In genomic region chr17:3796110-3796821, GRCh38 we compare ENCODE assay signal across 8 cellular contexts. TPM values are rescaled to one million over a fixed set of nuclear protein-coding genes. Genes with fewer than 3 reads are reported as not detected.
A peak's percentile ranks its signal among the peaks of the same experiment; 100 is the strongest.
DNase-seq lines count a peak whose midpoint lies in the region; ATAC-seq, FAIRE-seq and TF ChIP-seq lines count a peak whose summit lies in the region.

No MANE protein-coding gene starts in this region.

- WGBS in small intestine, 3 donors, result 70 to 85% (median 71%) methylated on average over 16 to 17 of the region's 17 CpGs

- no peaks in the 10 kb centered on the region for H3K79me2 ChIP-seq in PC-3 (ENCODE audit: low read length)

- CTCF ChIA-PET in PC-3 (lab: Charles Lee), result no interaction called here

- H3K9me3 ChIP-seq in small intestine (ENCODE audit: control insufficient read depth, low read depth) (no peaks in the 10 kb centered on the region), PC-3 (ENCODE audit: low read length) (no peaks in the 10 kb centered on the region)

- H3K9ac ChIP-seq in PC-3 (ENCODE audit: low read length), result no peak overlapping the region

- FAIRE-seq in small intestine (lab: Jason Lieb, UNC) (no peak), urothelium cell line (lab: Jason Lieb, UNC) (no peak)

- H2AFZ ChIP-seq in PC-3 (ENCODE audit: low read length), result no peak overlapping the region

- H3K4me1 ChIP-seq in small intestine (ENCODE audit: control insufficient read depth in 2 of 2, insufficient read depth in 1 of 2, low read depth in 1 of 2, low read length in 1 of 2), result no peaks in the 10 kb centered on the region
- H3K4me1 ChIP-seq in PC-3 (ENCODE audit: insufficient read depth, low read length), result peaks cover 12% of the 10 kb centered on the region; the same call in 1 of the 2 replicates

- H3K4me2 ChIP-seq in PC-3 (ENCODE audit: low read length), result no peak overlapping the region

- POLR2A ChIA-PET in PC-3 (lab: Charles Lee; ENCODE audit: unreplicated experiment), result no interaction called here

- H3K4me3 ChIP-seq in small intestine (ENCODE audit: low read depth in 1 of 2, low read length in 2 of 2), result no peak overlapping the region
- H3K4me3 ChIP-seq in PC-3 (ENCODE audit: low read length), result no peak overlapping the region

- BruUV-seq in PC-3 (replicated peaks; lab: Mats Ljungman, UMichigan), result no TSS peak

- H3K27ac ChIP-seq in small intestine (ENCODE audit: low read depth in 1 of 2, low read length in 1 of 2) (no peak overlapping the region), PC-3 (ENCODE audit: low read length) (no peak overlapping the region)

- no peak for TF ChIP-seq CTCF in PC-3 (conservative IDR thresholded peaks at IDR 0.05; ENCODE audit: low read depth, low read length)

- no peaks in the 10 kb centered on the region for H3K36me3 ChIP-seq in small intestine (ENCODE audit: control insufficient read depth in 2 of 2, insufficient read depth in 2 of 2, low read length in 2 of 2)
- no peaks in the 10 kb centered on the region for H3K36me3 ChIP-seq in PC-3 (ENCODE audit: low read depth, low read length)

- no peaks in the 10 kb centered on the region for H3K9me2 ChIP-seq in PC-3 (replicated peaks; ENCODE audit: low read length)

- H4K20me1 ChIP-seq in PC-3 (ENCODE audit: low read length), result no peaks in the 10 kb centered on the region

- intact Hi-C loops in PC-3 (cut with micrococcal nuclease), result no loop called here

- no peaks in the 10 kb centered on the region for H3F3A ChIP-seq in PC-3 (ENCODE audit: low read length, unreplicated experiment)

- H3K27me3 ChIP-seq in small intestine (ENCODE audit: control insufficient read depth in 2 of 2, insufficient read depth in 2 of 2, low read length in 2 of 2) (no peaks in the 10 kb centered on the region), PC-3 (ENCODE audit: low read length) (no peaks in the 10 kb centered on the region)

- DNase-seq in activated T-cell treated with anti-CD3 and anti-CD28 coated beads for 24 hours (ENCODE audit: low read depth), result peak; percentile 67
- DNase-seq in small intestine, result peak; percentile 74
- no peak for DNase-seq in PC-3
- DNase-seq in dedifferentiated amniotic fluid mesenchymal stem cell (ENCODE audit: extremely low spot score), result no peak
- no peak for DNase-seq in urothelium cell line (ENCODE audit: low spot score)
- no peak for DNase-seq in NCI-H446 treated with DMSO at 0.1 percent for 48 hours (lab: John Stamatoyannopoulos, UW)

- ATAC-seq in GM19043 (IDR thresholded peaks at IDR 0.05; ENCODE audit: low read depth, unreplicated experiment), result peak; percentile 81
- ATAC-seq in HG03175 (IDR thresholded peaks at IDR 0.05; ENCODE audit: unreplicated experiment), result peak; percentile 78
- no peak for ATAC-seq in PC-3

RNA-seq across cellular contexts. Expression of gene ITGAE, which starts 4.7 kb away (rescaled TPM):
- 10 to 100 TPM; 39.4 to 57.8 (median 45.0) TPM for polyA plus RNA-seq in small intestine
- 29.7 and 42.0 TPM in 2 replicates for total RNA-seq in PC-3 (2014; rRNA removed)

RNA-seq across cellular contexts. Expression of gene NCBP3, which starts 49.8 kb away (rescaled TPM):
- polyA plus RNA-seq in small intestine, result 10 to 100 TPM; 14.9 to 26.4 (median 15.9) TPM
- total RNA-seq in PC-3 (2014; rRNA removed), result 17.3 and 21.0 TPM in 2 replicates

Comparison
In these comparisons a context has a peak if more than half of its experiments do, and no peak if none do; other contexts are left out.
1. DNase-seq: peak in activated T-cell treated with anti-CD3 and anti-CD28 coated beads for 24 hours (single experiment) and small intestine (single experiment); none in PC-3 (single experiment), dedifferentiated amniotic fluid mesenchymal stem cell (single experiment), urothelium cell line (single experiment) and NCI-H446 treated with DMSO at 0.1 percent for 48 hours (single experiment).